ENCODE assay signal across 22 cellular contexts in genomic region chr9:136372006-136372405, GRCh38. TPM values are rescaled to one million over a fixed set of nuclear protein-coding genes. Genes with fewer than 3 reads are reported as not detected.
A peak's percentile ranks its signal among the peaks of the same experiment; 100 is the strongest.
DNase-seq lines count a peak whose midpoint lies in the region; ATAC-seq, FAIRE-seq and TF ChIP-seq lines count a peak whose summit lies in the region.
"Had no signal": no experiment of that assay in that cellular context is flagged by ENCODE, and none has a peak within 500 bp of the region (broad histone marks: within the 10 kb centered on the region; RNA-seq: fewer than 3 reads in every experiment).

No MANE protein-coding gene starts in this region.

- H3K27ac ChIP-seq in astrocyte (ENCODE audit: low read depth, low read length): no peak overlapping the region
- H3K27ac ChIP-seq: foreskin keratinocyte, Peyer's patch had no signal

- H3K36me3 Mint-ChIP-seq in Calu3 (ENCODE audit: insufficient read depth, unreplicated experiment) (peaks cover 6% of the 10 kb centered on the region), astrocyte (ENCODE audit: low read depth, unreplicated experiment) (peaks cover 4% of the 10 kb centered on the region)
- H3K36me3 Mint-ChIP-seq in stimulated activated memory B cell treated with anti-CD40 and anti-IgM and Interleukin-4, amounts not matched to agents 10 μg/mL and 1 μg/mL and 100 μg/mL, for 72 hours: peaks cover 19% of the 10 kb centered on the region
- H3K36me3 Mint-ChIP-seq: naive thymus-derived CD4-positive, alpha-beta T cell had no signal

- no peak for FAIRE-seq in astrocyte (lab: Jason Lieb, UNC)

- no peaks in the 10 kb centered on the region for H3K79me2 ChIP-seq in astrocyte (ENCODE audit: insufficient read depth, low read length)

- H3K9me3 Mint-ChIP-seq in Calu3 (ENCODE audit: low read depth, unreplicated experiment) (no peaks in the 10 kb centered on the region), astrocyte (ENCODE audit: unreplicated experiment) (no peaks in the 10 kb centered on the region)
- no peaks in the 10 kb centered on the region for H3K9me3 Mint-ChIP-seq in stimulated activated memory B cell treated with anti-CD40 and anti-IgM and Interleukin-4, amounts not matched to agents 10 μg/mL and 1 μg/mL and 100 μg/mL, for 72 hours
- H3K9me3 Mint-ChIP-seq: activated B cell treated with CpG ODN at 0.5 μM for 24 hours; activated CD4-positive, alpha-beta memory T cell treated with anti-CD3 and anti-CD28 coated beads for 36 hours; naive thymus-derived CD4-positive, alpha-beta T cell had no signal

- DNase-seq in Calu3 (no peak), astrocyte (ENCODE audit: low read depth) (no peak), DMS79 (lab: John Stamatoyannopoulos, UW) (no peak)
- DNase-seq: activated B cell treated with CpG ODN at 0.5 μM for 24 hours; activated CD4-positive, alpha-beta memory T cell treated with anti-CD3 and anti-CD28 coated beads for 36 hours; activated naive CD4-positive, alpha-beta T cell treated with Interleukin-2 at 50 U/mL for 16 hours; activated T-cell treated with anti-CD3 and anti-CD28 coated beads, Interleukin-2, amount 50 U/mL, for 1 hour; foreskin keratinocyte; naive thymus-derived CD4-positive, alpha-beta T cell; NCI-H1092; NCI-H2081 treated with DMSO at 0.1 percent for 48 hours; NCI-H510A treated with DMSO at 0.1 percent for 48 hours; NK-92 treated with Interleukin-12 subunit alpha and Interleukin-12 subunit beta, amount 100 ng/mL, for 24 hours; stimulated activated CD4-positive, alpha-beta T cell treated with anti-CD3 and anti-CD28 coated beads, Interleukin-2, amount 100 ng/mL, for 48 hours had no signal

- no peak overlapping the region for H2AFZ ChIP-seq in astrocyte (ENCODE audit: low read depth, low read length)

- H3K4me3 Mint-ChIP-seq in Calu3 (ENCODE audit: low read depth, unreplicated experiment): peak overlapping the region; percentile 26
- no peak overlapping the region for H3K4me3 Mint-ChIP-seq in astrocyte (ENCODE audit: unreplicated experiment)
- H3K4me3 Mint-ChIP-seq in stimulated activated memory B cell treated with anti-CD40 and anti-IgM and Interleukin-4, amounts not matched to agents 10 μg/mL and 1 μg/mL and 100 μg/mL, for 72 hours: peak overlapping the region; percentile 72
- H3K4me3 Mint-ChIP-seq: activated B cell treated with CpG ODN at 0.5 μM for 24 hours; activated CD4-positive, alpha-beta memory T cell treated with anti-CD3 and anti-CD28 coated beads for 36 hours; naive thymus-derived CD4-positive, alpha-beta T cell had no signal

- H3K27me3 Mint-ChIP-seq in Calu3 (ENCODE audit: unreplicated experiment): no peaks in the 10 kb centered on the region
- no peaks in the 10 kb centered on the region for H3K27me3 Mint-ChIP-seq in astrocyte (ENCODE audit: low read depth, unreplicated experiment)
- no peaks in the 10 kb centered on the region for H3K27me3 Mint-ChIP-seq in stimulated activated memory B cell treated with anti-CD40 and anti-IgM and Interleukin-4, amounts not matched to agents 10 μg/mL and 1 μg/mL and 100 μg/mL, for 72 hours
- H3K27me3 Mint-ChIP-seq: activated B cell treated with CpG ODN at 0.5 μM for 24 hours; activated CD4-positive, alpha-beta memory T cell treated with anti-CD3 and anti-CD28 coated beads for 36 hours; naive thymus-derived CD4-positive, alpha-beta T cell had no signal

- H3K9me3 ChIP-seq in astrocyte (ENCODE audit: insufficient read depth, low read depth, low read length): no peaks in the 10 kb centered on the region
- no peaks in the 10 kb centered on the region for H3K9me3 ChIP-seq in mononuclear cell (ENCODE audit: low read depth, low read length)
- H3K9me3 ChIP-seq: Peyer's patch, SK-N-SH, upper lobe of right lung had no signal

- H3K4me1 ChIP-seq in astrocyte (ENCODE audit: insufficient read depth, low read length): peaks cover 10% of the 10 kb centered on the region
- peaks cover 18% of the 10 kb centered on the region for H3K4me1 ChIP-seq in mononuclear cell (ENCODE audit: insufficient read depth, low read length)
- H3K4me1 ChIP-seq: foreskin keratinocyte had no signal

- TF ChIP-seq CTCF in Calu3 (IDR thresholded peaks at IDR 0.05; ENCODE audit: unreplicated experiment) (no peak), astrocyte (IDR thresholded peaks at IDR 0.05; ENCODE audit: insufficient read depth, low read depth, low read length) (no peak)

- H3K27ac Mint-ChIP-seq in Calu3 (ENCODE audit: unreplicated experiment): no peak overlapping the region
- no peak overlapping the region for H3K27ac Mint-ChIP-seq in astrocyte (ENCODE audit: unreplicated experiment)
- H3K27ac Mint-ChIP-seq in stimulated activated memory B cell treated with anti-CD40 and anti-IgM and Interleukin-4, amounts not matched to agents 10 μg/mL and 1 μg/mL and 100 μg/mL, for 72 hours: peak overlapping the region; percentile 53
- H3K27ac Mint-ChIP-seq: activated B cell treated with CpG ODN at 0.5 μM for 24 hours; activated CD4-positive, alpha-beta memory T cell treated with anti-CD3 and anti-CD28 coated beads for 36 hours; naive thymus-derived CD4-positive, alpha-beta T cell had no signal

- H3K27me3 ChIP-seq in astrocyte (ENCODE audit: insufficient read depth, low read length) (no peaks in the 10 kb centered on the region), mononuclear cell (ENCODE audit: insufficient read depth, low read length) (no peaks in the 10 kb centered on the region)
- H3K27me3 ChIP-seq: foreskin keratinocyte, Peyer's patch, upper lobe of right lung had no signal

- BruUV-seq in Calu3 (replicated peaks; lab: Mats Ljungman, UMichigan): no TSS peak

- no peak for ATAC-seq in stimulated activated memory B cell treated with anti-CD40 and anti-IgM and Interleukin-4, amounts not matched to agents 10 μg/mL and 1 μg/mL and 100 μg/mL, for 72 hours
- ATAC-seq in GM19324 (IDR thresholded peaks at IDR 0.05; ENCODE audit: low FRiP score, unreplicated experiment) (no peak), GM21576 (IDR thresholded peaks at IDR 0.05; ENCODE audit: unreplicated experiment) (no peak), HG02840 (IDR thresholded peaks at IDR 0.05; ENCODE audit: low FRiP score, unreplicated experiment) (no peak)
- ATAC-seq: foreskin keratinocyte had no signal

- intact Hi-C loops in Calu3 (cut with micrococcal nuclease; ENCODE audit: unreplicated experiment): loop anchor here (2.0 kb wide), 1 partner anchor 33 kb away; no protein-coding TSS in a partner anchor

- H3K4me2 ChIP-seq in astrocyte (ENCODE audit: low read length): peak overlapping the region; percentile 5
- H3K4me2 ChIP-seq: SK-N-SH had no signal

- no peaks in the 10 kb centered on the region for H4K20me1 ChIP-seq in astrocyte (ENCODE audit: insufficient read depth, low read length)

- H3K36me3 ChIP-seq in astrocyte (ENCODE audit: insufficient read depth, low read length): no peaks in the 10 kb centered on the region
- H3K36me3 ChIP-seq: Peyer's patch, upper lobe of right lung had no signal

- CTCF ChIA-PET in Calu3 (lab: Charles Lee): interaction anchor here (0.5 to 1.5 kb wide), 3 partner anchors 9 to 150 kb away, joined by 6 to 9 read pairs (median 6); no protein-coding TSS in a partner anchor

- H3K4me3 ChIP-seq in astrocyte (ENCODE audit: insufficient read depth, low read depth, low read length): no peak overlapping the region
- peak overlapping the region; percentile 41 for H3K4me3 ChIP-seq in mononuclear cell (ENCODE audit: low read length)

- no peak overlapping the region for H3K9ac ChIP-seq in astrocyte (ENCODE audit: low read length)
- H3K9ac ChIP-seq: SK-N-SH had no signal

- H3K4me1 Mint-ChIP-seq in Calu3 (ENCODE audit: low read depth, unreplicated experiment): no peaks in the 10 kb centered on the region
- peaks cover 6% of the 10 kb centered on the region for H3K4me1 Mint-ChIP-seq in astrocyte (ENCODE audit: low read depth, unreplicated experiment)
- peaks cover 13% of the 10 kb centered on the region for H3K4me1 Mint-ChIP-seq in stimulated activated memory B cell treated with anti-CD40 and anti-IgM and Interleukin-4, amounts not matched to agents 10 μg/mL and 1 μg/mL and 100 μg/mL, for 72 hours
- H3K4me1 Mint-ChIP-seq: naive thymus-derived CD4-positive, alpha-beta T cell had no signal

RNA-seq across cellular contexts. Expression of gene CARD9, which starts 1.5 kb away (rescaled TPM):
- total RNA-seq in Calu3 (2022) (1.2 and 1.6 TPM in 2 replicates), astrocyte (2.7 and 4.2 TPM in 2 replicates), mononuclear cell (8.5 TPM)

RNA-seq across cellular contexts. Expression of gene DNLZ, which starts 8.5 kb away (rescaled TPM):
- total RNA-seq in Calu3 (2022) (22.5 and 26.4 TPM in 2 replicates), astrocyte (14.0 and 17.4 TPM in 2 replicates), mononuclear cell (9.0 TPM)

RNA-seq across cellular contexts. Expression of gene SNAPC4, which starts 28.0 kb away (rescaled TPM):
- total RNA-seq in Calu3 (2022) (9.7 and 10.5 TPM in 2 replicates), astrocyte (13.8 and 18.6 TPM in 2 replicates), mononuclear cell (3.5 TPM)

RNA-seq across cellular contexts. Expression of gene ENTR1, which starts 38.4 kb away (rescaled TPM):
- 49.7 and 50.2 TPM in 2 replicates for total RNA-seq in Calu3 (2022)
- total RNA-seq in astrocyte: 71.5 and 71.7 TPM in 2 replicates
- total RNA-seq in mononuclear cell: 16.2 TPM

RNA-seq across cellular contexts. Expression of gene PMPCA, which starts 38.5 kb away (rescaled TPM):
- total RNA-seq in Calu3 (2022) (44.0 and 46.6 TPM in 2 replicates), astrocyte (91.6 and 94.4 TPM in 2 replicates), mononuclear cell (36.6 TPM)
